In genomic region chr10:110901954-110902819, GRCh38 we compare ENCODE assay signal across 11 cellular contexts. TPM values are rescaled to one million over a fixed set of nuclear protein-coding genes. Genes with fewer than 3 reads are reported as not detected.
DNase-seq lines count a peak whose midpoint lies in the region; ATAC-seq, FAIRE-seq and TF ChIP-seq lines count a peak whose summit lies in the region.
"Had no signal": no experiment of that assay in that cellular context is flagged by ENCODE, and none has a peak within 500 bp of the region (broad histone marks: within the 10 kb centered on the region; RNA-seq: fewer than 3 reads in every experiment).

No MANE protein-coding gene starts in this region.

- BruUV-seq in HepG2 (replicated peaks; lab: Mats Ljungman, UMichigan): no TSS peak

- no peaks in the 10 kb centered on the region for H3K79me2 ChIP-seq in HepG2 (ENCODE audit: insufficient read depth, low read length)

- no peaks in the 10 kb centered on the region for H3K27me3 ChIP-seq in HepG2 (ENCODE audit: control insufficient read depth in 1 of 2, insufficient read depth in 2 of 2, low read length in 2 of 2)

- H3K9me3 ChIP-seq in HEK293 (ENCODE audit: control insufficient read depth, insufficient read depth, low read depth, low read length) (no peaks in the 10 kb centered on the region), HepG2 (ENCODE audit: low read length) (no peaks in the 10 kb centered on the region)

- no peaks in the 10 kb centered on the region for H4K20me1 ChIP-seq in HepG2 (ENCODE audit: insufficient read depth, low read length)

- no peak for FAIRE-seq in HepG2 (lab: Jason Lieb, UNC)

- peak overlapping the region; percentile 22 for H3K4me3 Mint-ChIP-seq in activated naive CD8-positive, alpha-beta T cell
- H3K4me3 Mint-ChIP-seq: neural crest cell had no signal

- POLR2A ChIA-PET in HEK293 (lab: Yijun Ruan, JAX) (interaction anchor here (0.7 to 1.5 kb wide), 3 partner anchors 17 to 40 kb away, joined by 3 to 5 read pairs (median 3); partner anchors contain the start of genes BBIP1, PDCD4 and SHOC2), HepG2 (lab: Yijun Ruan, JAX) (interaction anchor here (3.1 kb wide), 1 partner anchor 16 kb away, joined by 24 read pairs; the partner anchor contains the start of genes BBIP1 and SHOC2)

- H2AFZ ChIP-seq in HepG2 (ENCODE audit: low read length): no peak overlapping the region

- no peak overlapping the region for H3K27ac ChIP-seq in HEK293 (ENCODE audit: extremely low read depth, low read depth, low read length)
- no peak overlapping the region for H3K27ac ChIP-seq in HepG2 (ENCODE audit: extremely low read length, insufficient read depth, low read length)

- no peak overlapping the region for H3K4me2 ChIP-seq in HepG2 (ENCODE audit: low read depth, low read length)

- TF ChIP-seq CTCF in AG10803 (conservative IDR thresholded peaks at IDR 0.05; ENCODE audit: low read length): no peak
- TF ChIP-seq CTCF in HEK293 (tag by site-specific recombination; IDR thresholded peaks at IDR 0.05): no peak
- TF ChIP-seq CTCF in HepG2 (CRISPR knock-in tag; IDR thresholded peaks at IDR 0.05): no peak

- peak overlapping the region; percentile 88 for H3K27ac Mint-ChIP-seq in activated naive CD8-positive, alpha-beta T cell

- intact Hi-C loops in HepG2 (cut with micrococcal nuclease; ENCODE audit: unreplicated experiment): no loop called here

- CTCF ChIA-PET in HEK293 (lab: Yijun Ruan, JAX) (interaction anchor here (0.6 to 3.3 kb wide), 4 partner anchors 9 to 697 kb away, joined by 3 to 14 read pairs (median 3); no protein-coding TSS in a partner anchor), HepG2 (lab: Yijun Ruan, JAX; ENCODE audit: low intra/inter-chr PET ratio, low total read pairs) (no interaction called here)

- no peak for TF ChIP-seq POLR2A in HepG2 (IDR thresholded peaks at IDR 0.05; ENCODE audit: insufficient read depth in 1 of 2, low read depth in 2 of 2, low read length in 2 of 2)

- TF ChIP-seq EP300 in HepG2 (IDR thresholded peaks at IDR 0.05; ENCODE audit: low read depth in 2 of 2, low read length in 2 of 2): no peak
- TF ChIP-seq EP300 in HepG2 (CRISPR knock-in tag; IDR thresholded peaks at IDR 0.05; ENCODE audit: borderline replicate concordance): no peak

- H3K4me1 ChIP-seq in HEK293 (ENCODE audit: control insufficient read depth, insufficient read depth, low read length): no peaks in the 10 kb centered on the region
- peaks cover 2% of the 10 kb centered on the region for H3K4me1 ChIP-seq in HepG2 (ENCODE audit: insufficient read depth, low read length)

- in situ Hi-C loops in HepG2 (cut with HindIII; ENCODE audit: extremely low pct_ligation_motif_present, low pct_unique_long_range_greater_than_20kb): loop anchor here (5.0 kb wide), 1 partner anchor 95 kb away; no protein-coding TSS in a partner anchor
- in situ Hi-C loops in G401 (cut with HindIII; ENCODE audit: low sequenced_read_pairs): no loop called here

- no peaks in the 10 kb centered on the region for H3K27me3 Mint-ChIP-seq in activated naive CD8-positive, alpha-beta T cell

- no peak overlapping the region for H3K4me3 ChIP-seq in AG10803 (ENCODE audit: low read length)
- H3K4me3 ChIP-seq in HEK293 (ENCODE audit: low read depth, low read length): no peak overlapping the region
- no peak overlapping the region for H3K4me3 ChIP-seq in HepG2 (replicated peaks in 1 of 3; ENCODE audit: insufficient read depth in 1 of 3, low read depth in 2 of 3, low read length in 3 of 3)

- no peaks in the 10 kb centered on the region for H3K9me3 Mint-ChIP-seq in activated naive CD8-positive, alpha-beta T cell (ENCODE audit: low read depth)
- H3K9me3 Mint-ChIP-seq: neural crest cell had no signal

- no peak for TF ChIP-seq RAD21 in HepG2 (CRISPR knock-in tag; IDR thresholded peaks at IDR 0.05)

- WGBS in HepG2 (ENCODE audit: low lambda C conversion rate): 88% methylated on average over 7 of the region's 7 CpGs

- peaks cover 4% of the 10 kb centered on the region for H3K36me3 Mint-ChIP-seq in activated naive CD8-positive, alpha-beta T cell

- peak; percentile 79 for DNase-seq in AG10803 (ENCODE audit: low read depth)
- DNase-seq in HepG2 (ENCODE audit: low spot score): no peak
- DNase-seq in NCI-H345 (lab: John Stamatoyannopoulos, UW): no peak
- no peak for DNase-seq in G401 (ENCODE audit: low spot score)
- no peak for DNase-seq in DMS79 (lab: John Stamatoyannopoulos, UW)
- DNase-seq: effector CD8-positive, alpha-beta T cell; SIG-M5 had no signal

- peaks cover 41% of the 10 kb centered on the region for H3K4me1 Mint-ChIP-seq in activated naive CD8-positive, alpha-beta T cell (ENCODE audit: low read depth)
- H3K4me1 Mint-ChIP-seq: neural crest cell had no signal

- H3K9ac ChIP-seq in HepG2 (ENCODE audit: insufficient read depth, low read depth, low read length): no peak overlapping the region

- H3K36me3 ChIP-seq in HEK293 (ENCODE audit: control insufficient read depth in 2 of 2, insufficient read depth in 1 of 2, low read length in 2 of 2) (peaks cover 28 to 48% of the 10 kb centered on the region in 2 experiments), HepG2 (replicated peaks in 1 of 2; ENCODE audit: control insufficient read depth in 1 of 2, insufficient read depth in 2 of 2, low read length in 2 of 2) (peaks cover 2 to 3% of the 10 kb centered on the region in 2 experiments; a peak in 3 of 5 replicates)

- no peak for ATAC-seq in HepG2
- no peak for ATAC-seq in GM21619 (IDR thresholded peaks at IDR 0.05; ENCODE audit: unreplicated experiment)

RNA-seq across cellular contexts. Expression of gene BBIP1, which starts 16.8 kb away (rescaled TPM):
- total RNA-seq in HepG2 (2016; rRNA removed; fragmentation: Illumina TruSeq; extraction: Trizol): 24.1 and 28.9 TPM in 2 replicates
- 17.3 and 20.0 TPM in 2 replicates for total RNA-seq in HepG2 (2016; cell fraction: cytosol; rRNA removed; fragmentation: Illumina TruSeq; extraction: Trizol; ENCODE audit: low read depth)
- total RNA-seq in HepG2 (2016; cell fraction: insoluble cytoplasmic fraction; rRNA removed; fragmentation: Illumina TruSeq; extraction: Trizol): 19.7 and 29.5 TPM in 2 replicates
- 32.7 and 33.9 TPM in 2 replicates for total RNA-seq in HepG2 (2016; cell fraction: membrane; rRNA removed; fragmentation: Illumina TruSeq; extraction: Trizol)
- total RNA-seq in HepG2 (2016; cell fraction: nucleus; rRNA removed; fragmentation: Illumina TruSeq; extraction: Trizol): 16.5 and 17.2 TPM in 2 replicates
- polyA plus RNA-seq in HepG2 (2011; rRNA removed): 12.2 and 18.3 TPM in 2 replicates
- polyA plus RNA-seq in HepG2 (2011; cell fraction: cytosol; rRNA removed): 5.5 and 7.5 TPM in 2 replicates
- polyA plus RNA-seq in HepG2 (2011; cell fraction: nucleus; rRNA removed): 12.1 and 13.9 TPM in 2 replicates
- polyA plus RNA-seq in HepG2 (2012): 19.6 and 27.5 TPM in 2 replicates
- polyA plus RNA-seq in HepG2 (2016; cell fraction: cytosol; fragmentation: Illumina TruSeq; extraction: Trizol; ENCODE audit: low read depth): 21.3 and 22.3 TPM in 2 replicates
- polyA plus RNA-seq in HepG2 (2016; cell fraction: insoluble cytoplasmic fraction; fragmentation: Illumina TruSeq; extraction: Trizol; ENCODE audit: low read depth): 30.5 and 34.8 TPM in 2 replicates
- 27.9 and 29.7 TPM in 2 replicates for polyA plus RNA-seq in HepG2 (2016; cell fraction: membrane; fragmentation: Illumina TruSeq; extraction: Trizol; ENCODE audit: low read depth)
- polyA plus RNA-seq in HepG2 (2016; cell fraction: nucleus; fragmentation: Illumina TruSeq; extraction: Trizol; ENCODE audit: insufficient read depth, low read depth): 21.6 and 32.5 TPM in 2 replicates
- polyA minus RNA-seq in HepG2 (2011; rRNA and poly(A)+ RNA removed; ENCODE audit: low replicate concordance): 3.9 and 7.4 TPM in 2 replicates
- polyA minus RNA-seq in HepG2 (2011; cell fraction: cytosol; rRNA and poly(A)+ RNA removed): 6.7 and 7.0 TPM in 2 replicates
- polyA minus RNA-seq in HepG2 (2011; cell fraction: nucleus; rRNA and poly(A)+ RNA removed): 30.1 and 40.0 TPM in 2 replicates
- total RNA-seq in G401 (2014; rRNA removed; shearing (Covaris generic)): 18.7 and 20.5 TPM in 2 replicates

RNA-seq across cellular contexts. Expression of gene SHOC2, which starts 17.2 kb away (rescaled TPM):
- total RNA-seq in HepG2 (2016; rRNA removed; fragmentation: Illumina TruSeq; extraction: Trizol): 25.5 and 44.4 TPM in 2 replicates
- 33.4 and 34.4 TPM in 2 replicates for total RNA-seq in HepG2 (2016; cell fraction: cytosol; rRNA removed; fragmentation: Illumina TruSeq; extraction: Trizol; ENCODE audit: low read depth)
- total RNA-seq in HepG2 (2016; cell fraction: insoluble cytoplasmic fraction; rRNA removed; fragmentation: Illumina TruSeq; extraction: Trizol): 24.6 and 39.6 TPM in 2 replicates
- total RNA-seq in HepG2 (2016; cell fraction: membrane; rRNA removed; fragmentation: Illumina TruSeq; extraction: Trizol): 39.5 and 52.4 TPM in 2 replicates
- total RNA-seq in HepG2 (2016; cell fraction: nucleus; rRNA removed; fragmentation: Illumina TruSeq; extraction: Trizol): 23.1 and 27.2 TPM in 2 replicates
- 8.0 and 8.6 TPM in 2 replicates for polyA plus RNA-seq in HepG2 (2011; rRNA removed)
- polyA plus RNA-seq in HepG2 (2011; cell fraction: cytosol; rRNA removed): 3.7 and 6.8 TPM in 2 replicates
- 2.9 and 3.6 TPM in 2 replicates for polyA plus RNA-seq in HepG2 (2011; cell fraction: nucleus; rRNA removed)
- polyA plus RNA-seq in HepG2 (2012): 11.5 and 12.7 TPM in 2 replicates
- polyA plus RNA-seq in HepG2 (2016; cell fraction: cytosol; fragmentation: Illumina TruSeq; extraction: Trizol; ENCODE audit: low read depth): 2.5 and 2.6 TPM in 2 replicates
- polyA plus RNA-seq in HepG2 (2016; cell fraction: insoluble cytoplasmic fraction; fragmentation: Illumina TruSeq; extraction: Trizol; ENCODE audit: low read depth): 27.0 and 31.6 TPM in 2 replicates
- 10.5 and 11.0 TPM in 2 replicates for polyA plus RNA-seq in HepG2 (2016; cell fraction: membrane; fragmentation: Illumina TruSeq; extraction: Trizol; ENCODE audit: low read depth)
- polyA plus RNA-seq in HepG2 (2016; cell fraction: nucleus; fragmentation: Illumina TruSeq; extraction: Trizol; ENCODE audit: insufficient read depth, low read depth): 13.1 and 13.4 TPM in 2 replicates
- 8.5 and 16.0 TPM in 2 replicates for polyA minus RNA-seq in HepG2 (2011; rRNA and poly(A)+ RNA removed; ENCODE audit: low replicate concordance)
- polyA minus RNA-seq in HepG2 (2011; cell fraction: cytosol; rRNA and poly(A)+ RNA removed): 17.3 and 24.5 TPM in 2 replicates
- 56.1 and 58.2 TPM in 2 replicates for polyA minus RNA-seq in HepG2 (2011; cell fraction: nucleus; rRNA and poly(A)+ RNA removed)
- 9.4 and 14.2 TPM in 2 replicates for total RNA-seq in G401 (2014; rRNA removed; shearing (Covaris generic))

RNA-seq across cellular contexts. Expression of gene PDCD4, which starts 30.5 kb away (rescaled TPM):
- total RNA-seq in HepG2 (2016; rRNA removed; fragmentation: Illumina TruSeq; extraction: Trizol): 56.2 and 92.8 TPM in 2 replicates
- 16.2 and 22.3 TPM in 2 replicates for total RNA-seq in HepG2 (2016; cell fraction: cytosol; rRNA removed; fragmentation: Illumina TruSeq; extraction: Trizol; ENCODE audit: low read depth)
- 63.2 and 84.9 TPM in 2 replicates for total RNA-seq in HepG2 (2016; cell fraction: insoluble cytoplasmic fraction; rRNA removed; fragmentation: Illumina TruSeq; extraction: Trizol)
- total RNA-seq in HepG2 (2016; cell fraction: membrane; rRNA removed; fragmentation: Illumina TruSeq; extraction: Trizol): 12.3 and 13.7 TPM in 2 replicates
- 30.6 and 42.1 TPM in 2 replicates for total RNA-seq in HepG2 (2016; cell fraction: nucleus; rRNA removed; fragmentation: Illumina TruSeq; extraction: Trizol)
- polyA plus RNA-seq in HepG2 (2011; rRNA removed): 22.4 and 22.8 TPM in 2 replicates
- 7.6 and 12.9 TPM in 2 replicates for polyA plus RNA-seq in HepG2 (2011; cell fraction: cytosol; rRNA removed)
- 8.4 and 13.8 TPM in 2 replicates for polyA plus RNA-seq in HepG2 (2011; cell fraction: nucleus; rRNA removed)
- polyA plus RNA-seq in HepG2 (2012): 50.1 and 77.6 TPM in 2 replicates
- 2.7 and 4.0 TPM in 2 replicates for polyA plus RNA-seq in HepG2 (2016; cell fraction: cytosol; fragmentation: Illumina TruSeq; extraction: Trizol; ENCODE audit: low read depth)
- 112 and 113 TPM in 2 replicates for polyA plus RNA-seq in HepG2 (2016; cell fraction: insoluble cytoplasmic fraction; fragmentation: Illumina TruSeq; extraction: Trizol; ENCODE audit: low read depth)
- polyA plus RNA-seq in HepG2 (2016; cell fraction: membrane; fragmentation: Illumina TruSeq; extraction: Trizol; ENCODE audit: low read depth): 9.3 and 9.7 TPM in 2 replicates
- polyA plus RNA-seq in HepG2 (2016; cell fraction: nucleus; fragmentation: Illumina TruSeq; extraction: Trizol; ENCODE audit: insufficient read depth, low read depth): 58.0 and 60.5 TPM in 2 replicates
- polyA minus RNA-seq in HepG2 (2011; rRNA and poly(A)+ RNA removed; ENCODE audit: low replicate concordance): 3.8 and 12.7 TPM in 2 replicates
- 19.9 and 36.2 TPM in 2 replicates for polyA minus RNA-seq in HepG2 (2011; cell fraction: cytosol; rRNA and poly(A)+ RNA removed)
- polyA minus RNA-seq in HepG2 (2011; cell fraction: nucleus; rRNA and poly(A)+ RNA removed): 50.6 and 51.0 TPM in 2 replicates
- total RNA-seq in G401 (2014; rRNA removed; shearing (Covaris generic)): 10.8 and 43.0 TPM in 2 replicates
